35 cellular contexts compared by ENCODE assay signal in the genomic region with DNA sequence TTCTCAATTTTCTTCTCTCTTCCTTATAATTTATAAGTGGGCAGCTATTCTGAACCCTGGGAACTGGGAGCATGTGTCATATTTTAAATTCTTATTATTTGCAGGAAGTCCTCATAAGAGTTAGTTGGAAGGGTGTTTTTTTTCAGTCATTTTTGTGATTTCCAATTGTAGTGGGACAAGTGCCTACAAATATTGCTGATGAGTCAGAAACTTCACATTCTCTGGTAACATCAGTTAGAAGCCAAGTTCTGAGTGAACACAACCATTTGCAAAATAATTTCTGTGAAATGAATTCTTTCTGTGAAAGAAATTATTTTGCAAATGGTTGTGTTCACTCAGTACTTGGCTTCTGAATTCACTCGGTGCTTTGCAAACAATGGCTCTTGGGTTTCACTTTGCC. TPM values are rescaled to one million over a fixed set of nuclear protein-coding genes. Genes with fewer than 3 reads are reported as not detected.
"Had no signal": no experiment of that assay in that cellular context is flagged by ENCODE, and none has a peak within 500 bp of the region (broad histone marks: within the 10 kb centered on the region; RNA-seq: fewer than 3 reads in every experiment).

No MANE protein-coding gene starts in this region.

- H3K4me3 ChIP-seq: adrenal gland, body of pancreas, esophagus muscularis mucosa, gastrocnemius medialis, heart left ventricle had no signal

- DNase-seq: activated CD4-positive, alpha-beta memory T cell treated with anti-CD3 and anti-CD28 coated beads for 36 hours; activated CD4-positive, alpha-beta T cell treated with anti-CD3 and anti-CD28 coated beads for 36 hours; activated CD4-positive, alpha-beta T cell treated with anti-CD3 and anti-CD28 coated beads, Interleukin-2, amount 10 ng/mL, durations not matched to agents 24 days and 14 days; activated CD4-positive, CD25-positive, alpha-beta regulatory T cell; activated CD4-positive, CD25-positive, alpha-beta regulatory T cell treated with anti-CD3 and anti-CD28 coated beads, Interleukin-2, amount 50 U/mL, for 72 hours; activated CD8-positive, alpha-beta memory T cell treated with anti-CD3 and anti-CD28 coated beads, Interleukin-2, amount 10 ng/mL, durations not matched to agents 7 days and 5 days; activated CD8-positive, alpha-beta memory T cell treated with anti-CD3 and anti-CD28 coated beads, Interleukin-2, amount 50 U/mL, for 4 hours; activated CD8-positive, alpha-beta T cell treated with anti-CD3 and anti-CD28 coated beads, Interleukin-2, amount 10 ng/mL, durations not matched to agents 7 days and 5 days; activated effector memory CD4-positive, alpha-beta T cell treated with anti-CD3 and anti-CD28 coated beads, Interleukin-2, amount 50 U/mL, for 16 hours; activated naive CD4-positive, alpha-beta T cell treated with anti-CD3 and anti-CD28 coated beads for 36 hours; activated naive CD8-positive, alpha-beta T cell treated with anti-CD3 and anti-CD28 coated beads for 36 hours; activated naive CD8-positive, alpha-beta T cell treated with anti-CD3 and anti-CD28 coated beads, Interleukin-2, amount 50 U/mL, for 24 hours; activated T-cell treated with anti-CD3 and anti-CD28 coated beads, Interleukin-2, amount 50 U/mL, for 1 hour; activated T-cell treated with anti-CD3 and anti-CD28 coated beads, Interleukin-2, amount 50 U/mL, for 48 hours; adrenal gland; amygdala; aorta; body of pancreas; caudate nucleus; cortex of kidney; dermis blood vessel endothelial cell; effector CD4-positive, alpha-beta T cell; effector memory CD8-positive, alpha-beta T cell; erythroblast; foreskin keratinocyte; gastrocnemius medialis; glutamatergic neuron; heart left ventricle; T-helper 17 cell had no signal

- H3K36me3 ChIP-seq: adrenal gland, esophagus muscularis mucosa, gastrocnemius medialis, heart left ventricle had no signal

- ATAC-seq: activated CD4-positive, alpha-beta T cell treated with anti-CD3 and anti-CD28 coated beads for 36 hours; activated CD8-positive, alpha-beta memory T cell treated with anti-CD3 and anti-CD28 coated beads, Interleukin-2, amount 10 ng/mL, durations not matched to agents 7 days and 5 days; activated CD8-positive, alpha-beta T cell treated with anti-CD3 and anti-CD28 coated beads, Interleukin-2, amount 10 ng/mL, durations not matched to agents 7 days and 5 days; activated naive CD8-positive, alpha-beta T cell treated with anti-CD3 and anti-CD28 coated beads, Interleukin-2, amount 50 U/mL, for 24 hours; body of pancreas; effector memory CD8-positive, alpha-beta T cell; foreskin keratinocyte; gastrocnemius medialis; heart left ventricle; T-helper 17 cell had no signal

- H3K27ac ChIP-seq: adrenal gland, body of pancreas, esophagus muscularis mucosa, foreskin keratinocyte, gastrocnemius medialis, heart left ventricle had no signal

- H3K4me1 ChIP-seq: adrenal gland, body of pancreas, foreskin keratinocyte, gastrocnemius medialis, heart left ventricle had no signal

- H3K9me3 ChIP-seq: adrenal gland, body of pancreas, esophagus muscularis mucosa, gastrocnemius medialis, heart left ventricle had no signal

- H3K27me3 ChIP-seq: body of pancreas, esophagus muscularis mucosa, foreskin keratinocyte, gastrocnemius medialis, heart left ventricle had no signal

- FAIRE-seq: colon had no signal

RNA-seq across cellular contexts. Expression of a gene that starts 20.8 kb away (rescaled TPM):
- total RNA-seq: activated CD4-positive, alpha-beta memory T cell treated with anti-CD3 and anti-CD28 coated beads for 36 hours; activated CD4-positive, alpha-beta T cell treated with anti-CD3 and anti-CD28 coated beads for 36 hours; activated CD4-positive, alpha-beta T cell treated with anti-CD3 and anti-CD28 coated beads, Interleukin-2, amount 10 ng/mL, durations not matched to agents 24 days and 14 days; activated CD8-positive, alpha-beta memory T cell treated with anti-CD3 and anti-CD28 coated beads for 36 hours; activated CD8-positive, alpha-beta memory T cell treated with anti-CD3 and anti-CD28 coated beads, Interleukin-2, amount 10 ng/mL, durations not matched to agents 7 days and 5 days; activated CD8-positive, alpha-beta T cell treated with anti-CD3 and anti-CD28 coated beads, Interleukin-2, amount 10 ng/mL, durations not matched to agents 7 days and 5 days; activated naive CD4-positive, alpha-beta T cell treated with anti-CD3 and anti-CD28 coated beads for 36 hours; activated naive CD8-positive, alpha-beta T cell treated with anti-CD3 and anti-CD28 coated beads for 36 hours; activated T-helper 1 cell treated with anti-CD3 and anti-CD28 coated beads, Interleukin-12 subunit alpha, Interleukin-12 subunit beta, Interleukin-2, Interleukin-4 antibody, amounts not matched to agents 30 ng/mL and 10 ng/mL and 1 ng/mL, durations not matched to agents 14 hours and 24 hours and 36 hours; activated T-helper 2 cell treated with anti-CD3 and anti-CD28 coated beads, Interferon-gamma antibody, Interleukin-2, Interleukin-4, amounts not matched to agents 10 μg/mL and 5 μg/mL and 100 μg/mL, durations not matched to agents 14 hours and 24 hours and 36 hours; aorta; chondrocyte; dermis blood vessel endothelial cell; foreskin keratinocyte; gastrocnemius medialis; T-helper 17 cell had no signal
- polyA plus RNA-seq: foreskin keratinocyte had no signal
